ENCODE assay signal across 22 cellular contexts in genomic region chr3:169456900-169457299, GRCh38.
"Had no signal": no experiment of that assay in that cellular context is flagged by ENCODE, and none has a peak within 500 bp of the region (broad histone marks: within the 10 kb centered on the region; RNA-seq: fewer than 3 reads in every experiment).

No MANE protein-coding gene starts in this region.

- H3K36me3 Mint-ChIP-seq: activated naive CD4-positive, alpha-beta T cell treated with anti-CD3 and anti-CD28 coated beads, Interleukin-2, amount 10 ng/mL, durations not matched to agents 7 days and 5 days; type B pancreatic cell had no signal

- H3K4me1 ChIP-seq: psoas muscle, right lobe of liver had no signal

- H3K4me3 ChIP-seq: coronary artery, esophagus muscularis mucosa, lung, psoas muscle, right lobe of liver, suprapubic skin had no signal

- H3K4me3 Mint-ChIP-seq: activated CD4-positive, alpha-beta T cell treated with anti-CD3 and anti-CD28 coated beads, Interleukin-2, amount 10 ng/mL, durations not matched to agents 7 days and 5 days; activated CD8-positive, alpha-beta T cell treated with anti-CD3 and anti-CD28 coated beads, Interleukin-2, amount 10 ng/mL, durations not matched to agents 7 days and 5 days; activated naive CD4-positive, alpha-beta T cell treated with anti-CD3 and anti-CD28 coated beads, Interleukin-2, amount 10 ng/mL, durations not matched to agents 7 days and 5 days; activated naive CD8-positive, alpha-beta T cell treated with anti-CD3 and anti-CD28 coated beads, Interleukin-2, amount 50 U/mL, for 24 hours; activated T-cell treated with anti-CD3 and anti-CD28 coated beads, Interleukin-2, amount 50 U/mL, for 4 hours; stimulated activated naive CD8-positive, alpha-beta T cell treated with anti-CD3 and anti-CD28 coated beads, Interleukin-15, amount 100 ng/mL, for 72 hours; type B pancreatic cell had no signal

- H3K27ac Mint-ChIP-seq: activated CD4-positive, alpha-beta T cell treated with anti-CD3 and anti-CD28 coated beads, Interleukin-2, amount 10 ng/mL, durations not matched to agents 7 days and 5 days; activated CD8-positive, alpha-beta T cell treated with anti-CD3 and anti-CD28 coated beads, Interleukin-2, amount 10 ng/mL, durations not matched to agents 7 days and 5 days; activated naive CD4-positive, alpha-beta T cell treated with anti-CD3 and anti-CD28 coated beads, Interleukin-2, amount 10 ng/mL, durations not matched to agents 7 days and 5 days; activated naive CD8-positive, alpha-beta T cell treated with anti-CD3 and anti-CD28 coated beads, Interleukin-2, amount 50 U/mL, for 24 hours; stimulated activated naive CD8-positive, alpha-beta T cell treated with anti-CD3 and anti-CD28 coated beads, Interleukin-15, amount 100 ng/mL, for 72 hours; type B pancreatic cell had no signal

- H3K4me1 Mint-ChIP-seq: activated CD4-positive, alpha-beta T cell treated with anti-CD3 and anti-CD28 coated beads, Interleukin-2, amount 10 ng/mL, durations not matched to agents 7 days and 5 days; activated naive CD4-positive, alpha-beta T cell treated with anti-CD3 and anti-CD28 coated beads, Interleukin-2, amount 10 ng/mL, durations not matched to agents 7 days and 5 days; activated naive CD8-positive, alpha-beta T cell treated with anti-CD3 and anti-CD28 coated beads, Interleukin-2, amount 50 U/mL, for 24 hours; stimulated activated naive CD8-positive, alpha-beta T cell treated with anti-CD3 and anti-CD28 coated beads, Interleukin-15, amount 100 ng/mL, for 72 hours had no signal

- H3K9me3 Mint-ChIP-seq: activated CD4-positive, alpha-beta T cell treated with anti-CD3 and anti-CD28 coated beads, Interleukin-2, amount 10 ng/mL, durations not matched to agents 7 days and 5 days; activated naive CD4-positive, alpha-beta T cell treated with anti-CD3 and anti-CD28 coated beads, Interleukin-2, amount 10 ng/mL, durations not matched to agents 7 days and 5 days; activated naive CD8-positive, alpha-beta T cell treated with anti-CD3 and anti-CD28 coated beads, Interleukin-2, amount 50 U/mL, for 24 hours; activated T-cell treated with anti-CD3 and anti-CD28 coated beads, Interleukin-2, amount 50 U/mL, for 4 hours; stimulated activated naive CD8-positive, alpha-beta T cell treated with anti-CD3 and anti-CD28 coated beads, Interleukin-15, amount 100 ng/mL, for 72 hours; type B pancreatic cell had no signal

- H3K27me3 ChIP-seq: brain microvascular endothelial cell, esophagus muscularis mucosa, right lobe of liver had no signal

- H3K27ac ChIP-seq: brain microvascular endothelial cell, coronary artery, esophagus muscularis mucosa, psoas muscle, right lobe of liver, suprapubic skin had no signal

- H3K36me3 ChIP-seq: brain microvascular endothelial cell, esophagus muscularis mucosa, right lobe of liver, suprapubic skin had no signal

- ATAC-seq: activated CD4-positive, CD25-positive, alpha-beta regulatory T cell treated with anti-CD3 and anti-CD28 coated beads, Interleukin-2, amount 50 U/mL, for 24 hours; activated CD8-positive, alpha-beta T cell treated with anti-CD3 and anti-CD28 coated beads, Interleukin-2, amount 10 ng/mL, durations not matched to agents 7 days and 5 days; activated naive CD8-positive, alpha-beta T cell treated with anti-CD3 and anti-CD28 coated beads, Interleukin-2, amount 50 U/mL, for 24 hours; activated T-cell treated with anti-CD3 and anti-CD28 coated beads, Interleukin-2, amount 50 U/mL, for 4 hours; left colon; psoas muscle; right lobe of liver; stimulated activated naive CD8-positive, alpha-beta T cell treated with anti-CD3 and anti-CD28 coated beads, Interleukin-15, amount 100 ng/mL, for 72 hours had no signal

- DNase-seq: activated CD4-positive, alpha-beta T cell treated with anti-CD3 and anti-CD28 coated beads, Interleukin-2, amount 10 ng/mL, durations not matched to agents 7 days and 5 days; activated CD8-positive, alpha-beta T cell treated with anti-CD3 and anti-CD28 coated beads, Interleukin-2, amount 10 ng/mL, durations not matched to agents 7 days and 5 days; activated naive CD4-positive, alpha-beta T cell treated with anti-CD3 and anti-CD28 coated beads, Interleukin-2, amount 10 ng/mL, durations not matched to agents 7 days and 5 days; activated naive CD8-positive, alpha-beta T cell treated with anti-CD3 and anti-CD28 coated beads, Interleukin-2, amount 50 U/mL, for 24 hours; activated T-cell treated with anti-CD3 and anti-CD28 coated beads, Interleukin-2, amount 50 U/mL, for 4 hours; anterior cingulate cortex; brain microvascular endothelial cell; left colon; psoas muscle; right lobe of liver; small intestine; stimulated activated CD4-positive, alpha-beta T cell treated with anti-CD3 and anti-CD28 coated beads, Interleukin-15, amount 100 ng/mL, for 24 hours; stimulated activated CD4-positive, alpha-beta T cell treated with anti-CD3 and anti-CD28 coated beads, Interleukin-2, amount 100 ng/mL, for 48 hours; stimulated activated naive CD8-positive, alpha-beta T cell treated with anti-CD3 and anti-CD28 coated beads, Interleukin-15, amount 100 ng/mL, for 72 hours; T-helper 1 cell; T-helper 9 cell had no signal

- H3K9me3 ChIP-seq: esophagus muscularis mucosa, psoas muscle, right lobe of liver, suprapubic skin had no signal
